24 cellular contexts compared by ENCODE assay signal in the genomic region with DNA sequence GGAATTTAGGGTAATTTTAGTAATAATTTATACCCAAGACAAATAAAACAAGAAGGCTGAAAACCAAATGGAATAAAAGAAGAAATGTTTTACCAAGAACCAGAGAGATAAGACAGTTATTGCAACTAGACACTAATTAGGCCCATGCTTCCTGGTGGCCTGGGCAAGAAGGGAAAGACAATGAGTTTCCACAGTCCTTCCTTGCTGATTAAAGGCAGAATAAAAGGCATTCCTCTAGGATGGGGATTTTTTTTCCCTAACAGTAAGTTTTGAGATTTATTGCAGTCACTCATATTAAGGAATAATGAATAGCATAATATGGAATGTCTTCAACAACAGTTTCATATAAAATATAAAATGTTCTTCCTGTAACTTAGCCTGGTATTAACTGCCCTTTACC. TPM values are rescaled to one million over a fixed set of nuclear protein-coding genes. Genes with fewer than 3 reads are reported as not detected.
"Had no signal": no experiment of that assay in that cellular context is flagged by ENCODE, and none has a peak within 500 bp of the region (broad histone marks: within the 10 kb centered on the region; RNA-seq: fewer than 3 reads in every experiment).

No MANE protein-coding gene starts in this region.

- H3K27ac ChIP-seq: body of pancreas, Peyer's patch, RWPE1, VCaP had no signal

- H3K4me3 ChIP-seq: body of pancreas, Peyer's patch had no signal

- H3K9me3 Mint-ChIP-seq: activated CD4-positive, alpha-beta memory T cell treated with anti-CD3 and anti-CD28 coated beads for 36 hours; activated CD4-positive, alpha-beta T cell treated with anti-CD3 and anti-CD28 coated beads, Interleukin-2, amount 10 ng/mL, durations not matched to agents 7 days and 5 days; activated naive CD4-positive, alpha-beta T cell treated with anti-CD3 and anti-CD28 coated beads, Interleukin-2, amount 50 U/mL, for 24 hours; activated T-helper 2 cell treated with anti-CD3 and anti-CD28 coated beads, Interferon-gamma antibody, Interleukin-2, Interleukin-4, amounts not matched to agents 10 μg/mL and 5 μg/mL and 100 μg/mL, durations not matched to agents 14 hours and 24 hours and 36 hours; T-cell had no signal

- H3K36me3 ChIP-seq: Peyer's patch had no signal

- H3K36me3 Mint-ChIP-seq: activated CD4-positive, alpha-beta memory T cell treated with anti-CD3 and anti-CD28 coated beads for 36 hours; activated naive CD4-positive, alpha-beta T cell treated with anti-CD3 and anti-CD28 coated beads, Interleukin-2, amount 50 U/mL, for 24 hours; T-cell had no signal

- DNase-seq: activated CD4-positive, alpha-beta memory T cell treated with anti-CD3 and anti-CD28 coated beads for 36 hours; activated CD4-positive, alpha-beta T cell treated with anti-CD3 and anti-CD28 coated beads, Interleukin-2, amount 10 ng/mL, durations not matched to agents 7 days and 5 days; activated CD4-positive, CD25-positive, alpha-beta regulatory T cell; activated CD8-positive, alpha-beta memory T cell treated with anti-CD3 and anti-CD28 coated beads for 24 hours; activated T-cell treated with anti-CD3 and anti-CD28 coated beads, Interleukin-2, amount 50 U/mL, for 48 hours; body of pancreas; cerebellar nuclear complex; Kasumi-1; KBM-7; NCI-H146; NCI-H187 treated with DMSO at 0.1 percent for 48 hours; NCI-H2081 treated with DMSO at 0.1 percent for 48 hours; NCI-H2227 treated with DMSO at 0.1 percent for 48 hours; NCI-H446 treated with DMSO at 0.1 percent for 48 hours; NCI-H526; NCI-H774; SHP77; T-cell had no signal

- H3K27me3 Mint-ChIP-seq: activated CD4-positive, alpha-beta memory T cell treated with anti-CD3 and anti-CD28 coated beads for 36 hours; activated CD4-positive, alpha-beta T cell treated with anti-CD3 and anti-CD28 coated beads, Interleukin-2, amount 10 ng/mL, durations not matched to agents 7 days and 5 days; activated naive CD4-positive, alpha-beta T cell treated with anti-CD3 and anti-CD28 coated beads, Interleukin-2, amount 50 U/mL, for 24 hours; T-cell had no signal

- H3K27me3 ChIP-seq: body of pancreas, Peyer's patch had no signal

- H3K9me3 ChIP-seq: body of pancreas, Peyer's patch had no signal

- H3K27ac Mint-ChIP-seq: activated CD4-positive, alpha-beta memory T cell treated with anti-CD3 and anti-CD28 coated beads for 36 hours; activated CD4-positive, alpha-beta T cell treated with anti-CD3 and anti-CD28 coated beads, Interleukin-2, amount 10 ng/mL, durations not matched to agents 7 days and 5 days; activated naive CD4-positive, alpha-beta T cell treated with anti-CD3 and anti-CD28 coated beads, Interleukin-2, amount 50 U/mL, for 24 hours; activated T-helper 2 cell treated with anti-CD3 and anti-CD28 coated beads, Interferon-gamma antibody, Interleukin-2, Interleukin-4, amounts not matched to agents 10 μg/mL and 5 μg/mL and 100 μg/mL, durations not matched to agents 14 hours and 24 hours and 36 hours; T-cell had no signal

- H3K4me3 Mint-ChIP-seq: activated CD4-positive, alpha-beta memory T cell treated with anti-CD3 and anti-CD28 coated beads for 36 hours; activated CD4-positive, alpha-beta T cell treated with anti-CD3 and anti-CD28 coated beads, Interleukin-2, amount 10 ng/mL, durations not matched to agents 7 days and 5 days; activated naive CD4-positive, alpha-beta T cell treated with anti-CD3 and anti-CD28 coated beads, Interleukin-2, amount 50 U/mL, for 24 hours; T-cell had no signal

- ATAC-seq: body of pancreas, T-cell had no signal

RNA-seq across cellular contexts. Expression of gene DRC3, which starts 42.0 kb away (rescaled TPM):
- total RNA-seq: activated T-helper 2 cell treated with anti-CD3 and anti-CD28 coated beads, Interferon-gamma antibody, Interleukin-2, Interleukin-4, amounts not matched to agents 10 μg/mL and 5 μg/mL and 100 μg/mL, durations not matched to agents 14 hours and 24 hours and 36 hours; T-helper 2 cell treated with Interferon-gamma antibody and Interleukin-4, amounts not matched to agents 100 ng/mL and 5 ng/mL, for 36 hours had no signal
